ENCODE assay signal across 10 cellular contexts in the genomic region with DNA sequence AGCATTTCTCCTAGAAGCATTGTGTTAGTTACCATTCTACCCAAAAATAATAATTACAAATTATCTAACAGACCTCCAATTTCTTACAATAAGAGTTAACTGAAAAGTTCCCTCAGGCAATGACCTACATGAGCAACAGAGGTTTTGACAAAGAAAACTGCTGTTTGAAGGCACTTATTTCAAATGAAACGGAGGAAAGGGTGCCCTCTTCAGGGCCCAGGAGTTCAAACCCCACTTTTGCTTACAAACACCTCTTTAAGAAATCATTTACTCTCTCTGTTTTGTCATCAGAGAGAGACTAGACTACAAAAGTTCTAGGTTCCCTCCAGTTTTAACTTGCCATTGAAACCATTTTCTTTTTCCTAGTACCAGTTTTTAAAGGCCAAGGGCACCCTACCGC. TPM values are rescaled to one million over a fixed set of nuclear protein-coding genes. Genes with fewer than 3 reads are reported as not detected.
DNase-seq lines count a peak whose midpoint lies in the region; ATAC-seq and TF ChIP-seq lines count a peak whose summit lies in the region.
"Had no signal": no experiment of that assay in that cellular context is flagged by ENCODE, and none has a peak within 500 bp of the region (broad histone marks: within the 10 kb centered on the region; RNA-seq: fewer than 3 reads in every experiment).

No MANE protein-coding gene starts in this region.

- DNase-seq in activated CD4-positive, alpha-beta T cell treated with anti-CD3 and anti-CD28 coated beads for 36 hours = no peak
- no peak for DNase-seq in activated CD4-positive, alpha-beta T cell treated with anti-CD3 and anti-CD28 coated beads for 48 hours
- DNase-seq in SK-MEL-5 (ENCODE audit: low read depth, low spot score) (peak; percentile 59), fibroblast of pulmonary artery (ENCODE audit: low read depth) (no peak), superior temporal gyrus (ENCODE audit: extremely low spot score) (peak; percentile 53), posterior cingulate gyrus (no peak), COLO829 (ENCODE audit: low spot score) (no peak)
- DNase-seq: GOT3 had no signal

- no peaks in the 10 kb centered on the region for H3K9me3 Mint-ChIP-seq in activated CD4-positive, alpha-beta T cell treated with anti-CD3 and anti-CD28 coated beads for 36 hours (ENCODE audit: low read depth)

- H3K4me1 Mint-ChIP-seq in activated CD4-positive, alpha-beta T cell treated with anti-CD3 and anti-CD28 coated beads for 36 hours = peaks cover 18% of the 10 kb centered on the region

- H3K4me3 Mint-ChIP-seq in activated CD4-positive, alpha-beta T cell treated with anti-CD3 and anti-CD28 coated beads for 36 hours = no peak overlapping the region

- ATAC-seq in activated CD4-positive, alpha-beta T cell treated with anti-CD3 and anti-CD28 coated beads for 36 hours = peak; percentile 18
- ATAC-seq in GM18861 (IDR thresholded peaks at IDR 0.05; ENCODE audit: unreplicated experiment) = no peak

- H3K27me3 Mint-ChIP-seq in activated CD4-positive, alpha-beta T cell treated with anti-CD3 and anti-CD28 coated beads for 36 hours = no peaks in the 10 kb centered on the region

- no peak overlapping the region for H3K27ac Mint-ChIP-seq in activated CD4-positive, alpha-beta T cell treated with anti-CD3 and anti-CD28 coated beads for 36 hours

- peaks cover 8% of the 10 kb centered on the region for H3K36me3 Mint-ChIP-seq in activated CD4-positive, alpha-beta T cell treated with anti-CD3 and anti-CD28 coated beads for 36 hours (ENCODE audit: low read depth)

- CTCF ChIA-PET in activated CD4-positive, alpha-beta T cell treated with anti-CD3 and anti-CD28 coated beads for 36 hours (lab: Charles Lee) = interaction anchor here (1.1 to 2.9 kb wide), 6 partner anchors 11 to 145 kb away, joined by 3 to 13 read pairs (median 6); partner anchors contain the start of gene CHRM4

- no peak overlapping the region for H3K4me3 ChIP-seq in fibroblast of pulmonary artery (replicated peaks; ENCODE audit: low read depth, low read length)
- H3K4me3 ChIP-seq: stomach had no signal

- POLR2A ChIA-PET in activated CD4-positive, alpha-beta T cell treated with anti-CD3 and anti-CD28 coated beads for 36 hours (lab: Charles Lee) = interaction anchor here (0.6 kb wide), 1 partner anchor 13 kb away, joined by 4 read pairs; no protein-coding TSS in a partner anchor

- in situ Hi-C loops in SK-MEL-5 (cut with HindIII; ENCODE audit: low pct_unique_long_range_greater_than_20kb, low sequenced_read_pairs) = no loop called here

- intact Hi-C loops in activated CD4-positive, alpha-beta T cell treated with anti-CD3 and anti-CD28 coated beads for 36 hours (cut with DNase I, micrococcal nuclease) = loop anchor here (2.0 to 5.0 kb wide), 3 partner anchors 46 to 300 kb away; no protein-coding TSS in a partner anchor
- intact Hi-C loops in posterior cingulate gyrus (cut with DNase I) = no loop called here

- peak; percentile 18 for TF ChIP-seq CTCF in fibroblast of pulmonary artery (IDR thresholded peaks at IDR 0.05; ENCODE audit: low read length, missing control alignments)

RNA-seq across cellular contexts. Expression of gene AMBRA1, which starts 56.7 kb away (rescaled TPM):
- 10 to 100 TPM; 24.8 to 26.4 TPM for total RNA-seq in activated CD4-positive, alpha-beta T cell treated with anti-CD3 and anti-CD28 coated beads for 36 hours
- 22.2 and 28.0 TPM in 2 replicates for total RNA-seq in SK-MEL-5 (2014; rRNA removed; shearing (Covaris generic))
- 32.3 and 34.4 TPM in 2 replicates for polyA plus RNA-seq in SK-MEL-5 (2015; cell fraction: cytosol; rRNA removed)
- polyA plus RNA-seq in SK-MEL-5 (2015; cell fraction: nucleus; rRNA removed) = 16.5 and 16.8 TPM in 2 replicates

Comparison
In these comparisons a context has a peak if more than half of its experiments do, and no peak if none do; other contexts are left out.
1. DNase-seq: peak in SK-MEL-5 (single experiment) and superior temporal gyrus (single experiment); none in activated CD4-positive, alpha-beta T cell treated with anti-CD3 and anti-CD28 coated beads for 36 hours (single experiment), activated CD4-positive, alpha-beta T cell treated with anti-CD3 and anti-CD28 coated beads for 48 hours (single experiment), fibroblast of pulmonary artery (single experiment), posterior cingulate gyrus (0 of 10) and COLO829 (single experiment).